Comparison of ENCODE assay signal across 8 cellular contexts in genomic region chr7:97845622-97846203, GRCh38. TPM values are rescaled to one million over a fixed set of nuclear protein-coding genes. Genes with fewer than 3 reads are reported as not detected.
A peak's percentile ranks its signal among the peaks of the same experiment; 100 is the strongest.
DNase-seq lines count a peak whose midpoint lies in the region; ATAC-seq and TF ChIP-seq lines count a peak whose summit lies in the region.

No MANE protein-coding gene starts in this region.

- no peaks in the 10 kb centered on the region for H3K79me2 ChIP-seq in fibroblast of lung (ENCODE audit: control insufficient read depth, insufficient read depth, low read length)

- no peaks in the 10 kb centered on the region; the same call in 1 of the 2 replicates for H3K36me3 Mint-ChIP-seq in HFFc6 (ENCODE audit: low read depth)
- peaks cover under 1% of the 10 kb centered on the region for H3K36me3 Mint-ChIP-seq in activated CD4-positive, alpha-beta T cell treated with anti-CD3 and anti-CD28 coated beads, Interleukin-2, amount 10 ng/mL, durations not matched to agents 24 days and 14 days (ENCODE audit: low read depth)

- H3K36me3 ChIP-seq in NT2/D1 (ENCODE audit: insufficient read depth, insufficient read length, low read length) (no peaks in the 10 kb centered on the region), fibroblast of lung (ENCODE audit: control insufficient read depth, insufficient read depth, low read length) (no peaks in the 10 kb centered on the region), thoracic aorta (no peaks in the 10 kb centered on the region)

- H3K4me1 ChIP-seq in NT2/D1 (ENCODE audit: insufficient read depth, insufficient read length) (no peaks in the 10 kb centered on the region), fibroblast of lung (ENCODE audit: control insufficient read depth, extremely low read depth, insufficient read depth, low read length) (no peaks in the 10 kb centered on the region), thoracic aorta (ENCODE audit: control insufficient read depth in 1 of 2, low read depth in 2 of 2) (no peaks in the 10 kb centered on the region)

- H3K9ac ChIP-seq in NT2/D1 (ENCODE audit: insufficient read length, low read depth) (no peak overlapping the region), fibroblast of lung (ENCODE audit: insufficient read depth, low read length) (no peak overlapping the region)

- H3K4me3 ChIP-seq in NT2/D1 (ENCODE audit: insufficient read length, low read depth) (no peak overlapping the region), fibroblast of lung (replicated peaks in 1 of 4; ENCODE audit: control extremely low read depth in 1 of 4, insufficient read depth in 1 of 4, low read depth in 3 of 4, low read length in 4 of 4) (no peak overlapping the region), thoracic aorta (no peak overlapping the region)

- no peak for ATAC-seq in thoracic aorta (ENCODE audit: insufficient number of reproducible peaks, low FRiP score, low read depth)

- no peak overlapping the region for H3K4me3 Mint-ChIP-seq in HFFc6
- no peak overlapping the region for H3K4me3 Mint-ChIP-seq in activated CD4-positive, alpha-beta T cell treated with anti-CD3 and anti-CD28 coated beads, Interleukin-2, amount 10 ng/mL, durations not matched to agents 24 days and 14 days

- H3K27ac Mint-ChIP-seq in HFFc6: no peak overlapping the region
- no peak overlapping the region for H3K27ac Mint-ChIP-seq in activated CD4-positive, alpha-beta T cell treated with anti-CD3 and anti-CD28 coated beads, Interleukin-2, amount 10 ng/mL, durations not matched to agents 24 days and 14 days

- no peaks in the 10 kb centered on the region for H3K4me1 Mint-ChIP-seq in HFFc6 (ENCODE audit: low read depth)
- H3K4me1 Mint-ChIP-seq in activated CD4-positive, alpha-beta T cell treated with anti-CD3 and anti-CD28 coated beads, Interleukin-2, amount 10 ng/mL, durations not matched to agents 24 days and 14 days: no peaks in the 10 kb centered on the region

- DNase-seq in DMS53 treated with DMSO at 0.1 percent for 48 hours (lab: John Stamatoyannopoulos, UW; ENCODE audit: unreplicated experiment): peak; percentile 26
- DNase-seq in HFFc6: peak; percentile 24
- peak; percentile 15 for DNase-seq in NT2/D1 (ENCODE audit: low read depth, low spot score)
- peak; percentile 5 to 40 for DNase-seq in fibroblast of lung (ENCODE audit: low read depth in 2 of 2)
- no peak for DNase-seq in thoracic aorta (ENCODE audit: low spot score)
- no peak for DNase-seq in central memory CD4-positive, alpha-beta T cell
- no peak for DNase-seq in activated CD4-positive, alpha-beta T cell treated with anti-CD3 and anti-CD28 coated beads, Interleukin-2, amount 10 ng/mL, durations not matched to agents 24 days and 14 days
- DNase-seq in activated T-cell treated with anti-CD3 and anti-CD28 coated beads, Interleukin-2, amount 50 U/mL, for 48 hours: no peak

- H3K27me3 Mint-ChIP-seq in HFFc6 (ENCODE audit: insufficient read depth): peaks cover 4% of the 10 kb centered on the region; the same call in 1 of the 2 replicates
- H3K27me3 Mint-ChIP-seq in activated CD4-positive, alpha-beta T cell treated with anti-CD3 and anti-CD28 coated beads, Interleukin-2, amount 10 ng/mL, durations not matched to agents 24 days and 14 days: peaks cover 2% of the 10 kb centered on the region

- intact Hi-C loops in activated CD4-positive, alpha-beta T cell treated with anti-CD3 and anti-CD28 coated beads, Interleukin-2, amount 10 ng/mL, durations not matched to agents 24 days and 14 days (cut with micrococcal nuclease): no loop called here

- no peaks in the 10 kb centered on the region for H3K27me3 ChIP-seq in NT2/D1 (ENCODE audit: insufficient read depth, insufficient read length)
- H3K27me3 ChIP-seq in fibroblast of lung (ENCODE audit: control insufficient read depth, insufficient read depth, low read length): no peaks in the 10 kb centered on the region
- H3K27me3 ChIP-seq in thoracic aorta (replicated peaks; ENCODE audit: insufficient read depth): no peaks in the 10 kb centered on the region

- H3K4me2 ChIP-seq in fibroblast of lung (ENCODE audit: extremely low read depth, insufficient read depth, low read length): no peak overlapping the region

- H4K20me1 ChIP-seq in fibroblast of lung (ENCODE audit: control insufficient read depth, extremely low read depth, insufficient read depth, low read length): no peaks in the 10 kb centered on the region

- no peak overlapping the region for H3K27ac ChIP-seq in fibroblast of lung (ENCODE audit: insufficient read depth, low read length)
- no peak overlapping the region for H3K27ac ChIP-seq in thoracic aorta

- TF ChIP-seq CTCF in HFFc6 (IDR thresholded peaks at IDR 0.05) (peak; percentile 77), fibroblast of lung (conservative IDR thresholded peaks at IDR 0.05 in 1 of 2, IDR thresholded peaks at IDR 0.05 in 1 of 2; ENCODE audit: low read depth in 1 of 2, low read length in 2 of 2) (peak; percentile 28 to 45), thoracic aorta (IDR thresholded peaks at IDR 0.05) (peak; percentile 18)

- H3K9me3 ChIP-seq in NT2/D1 (ENCODE audit: insufficient read depth, low read length) (peaks cover 20% of the 10 kb centered on the region; the same call in 1 of the 2 replicates), fibroblast of lung (ENCODE audit: control insufficient read depth, insufficient read depth, low read depth, low read length) (no peaks in the 10 kb centered on the region), thoracic aorta (no peaks in the 10 kb centered on the region)

- H3K9me3 Mint-ChIP-seq in HFFc6: peaks cover 7% of the 10 kb centered on the region; the same call in 1 of the 2 replicates
- no peaks in the 10 kb centered on the region for H3K9me3 Mint-ChIP-seq in activated CD4-positive, alpha-beta T cell treated with anti-CD3 and anti-CD28 coated beads, Interleukin-2, amount 10 ng/mL, durations not matched to agents 24 days and 14 days

- H2AFZ ChIP-seq in fibroblast of lung (ENCODE audit: low read length): no peak overlapping the region

RNA-seq across cellular contexts. Expression of gene ASNS, which starts 26.5 kb away (rescaled TPM):
- total RNA-seq in HFFc6 (2021; fragmentation: NEBNext Ultra II Directional; extraction: Animal tissue kit (Norgen Biotek cat#: 25700)): 10 to 100 TPM; 28.6 to 44.6 (median 30.6) TPM
- total RNA-seq in fibroblast of lung (72.7 and 116 TPM in 2 replicates), thoracic aorta (10 to 100 TPM; 18.1 to 21.9 TPM)
- 26.8 and 37.8 TPM in 2 replicates for polyA plus RNA-seq in fibroblast of lung
- polyA plus RNA-seq in fibroblast of lung (2012): 35.3 and 53.9 TPM in 2 replicates
- 12.2 and 51.6 TPM in 2 replicates for polyA minus RNA-seq in fibroblast of lung (ENCODE audit: low replicate concordance)
- 80.6 and 84.1 TPM in 2 replicates for total RNA-seq in activated CD4-positive, alpha-beta T cell treated with anti-CD3 and anti-CD28 coated beads, Interleukin-2, amount 10 ng/mL, durations not matched to agents 24 days and 14 days

Comparison
In these comparisons a context has a peak if more than half of its experiments do, and no peak if none do; other contexts are left out.
1. DNase-seq: peak in DMS53 treated with DMSO at 0.1 percent for 48 hours (single experiment), HFFc6 (single experiment), NT2/D1 (single experiment) and fibroblast of lung (2 of 2); none in thoracic aorta (single experiment), central memory CD4-positive, alpha-beta T cell (single experiment), activated CD4-positive, alpha-beta T cell treated with anti-CD3 and anti-CD28 coated beads, Interleukin-2, amount 10 ng/mL, durations not matched to agents 24 days and 14 days (single experiment) and activated T-cell treated with anti-CD3 and anti-CD28 coated beads, Interleukin-2, amount 50 U/mL, for 48 hours (0 of 2).
2. CTCF ChIP-seq: peak in every context shown above with its lines; median percentile 77 in HFFc6; 36 in fibroblast of lung; 18 in thoracic aorta.